Comparison of ENCODE assay signal across 9 cellular contexts in genomic region chr18:57915848-57916596, GRCh38.
A peak's percentile ranks its signal among the peaks of the same experiment; 100 is the strongest.
DNase-seq lines count a peak whose midpoint lies in the region; ATAC-seq and TF ChIP-seq lines count a peak whose summit lies in the region.
"Had no signal": no experiment of that assay in that cellular context is flagged by ENCODE, and none has a peak within 500 bp of the region (broad histone marks: within the 10 kb centered on the region; RNA-seq: fewer than 3 reads in every experiment).

No MANE protein-coding gene starts in this region.

- H4K20me1 ChIP-seq in SK-N-SH (ENCODE audit: insufficient read depth) = no peaks in the 10 kb centered on the region

- H3K4me2 ChIP-seq in SK-N-SH = no peak overlapping the region; the same call in 1 of the 2 replicates

- no peaks in the 10 kb centered on the region for H3K9me3 Mint-ChIP-seq in activated naive CD4-positive, alpha-beta T cell treated with anti-CD3 and anti-CD28 coated beads, Interleukin-2, amount 10 ng/mL, durations not matched to agents 7 days and 5 days
- no peaks in the 10 kb centered on the region for H3K9me3 Mint-ChIP-seq in naive thymus-derived CD8-positive, alpha-beta T cell

- no peak for ATAC-seq in naive thymus-derived CD8-positive, alpha-beta T cell
- ATAC-seq: HCT116 had no signal

- H2AFZ ChIP-seq in SK-N-SH (ENCODE audit: low read depth) = peak overlapping the region; percentile 29; the same call in 1 of the 2 replicates

- H3K4me3 Mint-ChIP-seq in activated naive CD4-positive, alpha-beta T cell treated with anti-CD3 and anti-CD28 coated beads, Interleukin-2, amount 10 ng/mL, durations not matched to agents 7 days and 5 days = no peak overlapping the region
- no peak overlapping the region for H3K4me3 Mint-ChIP-seq in naive thymus-derived CD8-positive, alpha-beta T cell

- H3K9me3 ChIP-seq in SK-N-SH = no peaks in the 10 kb centered on the region
- H3K9me3 ChIP-seq in stomach smooth muscle (ENCODE audit: control insufficient read depth in 2 of 2, low read length in 2 of 2) = no peaks in the 10 kb centered on the region
- H3K9me3 ChIP-seq in ascending aorta = no peaks in the 10 kb centered on the region

- H3K27me3 ChIP-seq in SK-N-SH (ENCODE audit: insufficient read depth) = no peaks in the 10 kb centered on the region
- no peaks in the 10 kb centered on the region for H3K27me3 ChIP-seq in stomach smooth muscle (ENCODE audit: control insufficient read depth in 1 of 2, insufficient read depth in 2 of 2, low read length in 2 of 2)
- H3K27me3 ChIP-seq in ascending aorta = no peaks in the 10 kb centered on the region

- H3K4me1 Mint-ChIP-seq in activated naive CD4-positive, alpha-beta T cell treated with anti-CD3 and anti-CD28 coated beads, Interleukin-2, amount 10 ng/mL, durations not matched to agents 7 days and 5 days = peaks cover 16% of the 10 kb centered on the region
- H3K4me1 Mint-ChIP-seq in naive thymus-derived CD8-positive, alpha-beta T cell = peaks cover 4 to 14% (median 11%) of the 10 kb centered on the region in 4 donors

- H3F3A ChIP-seq in SK-N-SH (replicated peaks; ENCODE audit: insufficient read depth) = no peaks in the 10 kb centered on the region

- H3K9ac ChIP-seq in SK-N-SH (no peak overlapping the region), stomach smooth muscle (ENCODE audit: low read length in 2 of 2) (no peak overlapping the region)

- H3K27ac Mint-ChIP-seq in activated naive CD4-positive, alpha-beta T cell treated with anti-CD3 and anti-CD28 coated beads, Interleukin-2, amount 10 ng/mL, durations not matched to agents 7 days and 5 days = peak overlapping the region; percentile 75
- peak overlapping the region in 2 of 10 donors; percentile 60 to 78 for H3K27ac Mint-ChIP-seq in naive thymus-derived CD8-positive, alpha-beta T cell

- peaks cover 11 to 13% of the 10 kb centered on the region in 2 experiments; a peak in 3 of 4 replicates for H3K4me1 ChIP-seq in SK-N-SH (ENCODE audit: control insufficient read depth in 1 of 2, insufficient read depth in 2 of 2, low read depth in 1 of 2, low read length in 1 of 2)
- peaks cover 6% of the 10 kb centered on the region for H3K4me1 ChIP-seq in stomach smooth muscle (ENCODE audit: control insufficient read depth, insufficient read depth, low read length)
- H3K4me1 ChIP-seq in ascending aorta = no peaks in the 10 kb centered on the region

- WGBS in SK-N-SH (ENCODE audit: low lambda C conversion rate) = 75% methylated on average over 5 of the region's 5 CpGs

- POLR2A ChIA-PET in SK-N-SH (lab: Yijun Ruan, JAX) = interaction anchor here (1.0 kb wide), 1 partner anchor 12 kb away, joined by 3 read pairs; no protein-coding TSS in a partner anchor
- POLR2A ChIA-PET in naive thymus-derived CD8-positive, alpha-beta T cell (lab: Charles Lee) = no interaction called here

- CTCF ChIA-PET in activated naive CD4-positive, alpha-beta T cell treated with anti-CD3 and anti-CD28 coated beads, Interleukin-2, amount 10 ng/mL, durations not matched to agents 7 days and 5 days (lab: Charles Lee) = interaction anchor here (1.6 kb wide), 1 partner anchor 9 kb away, joined by 3 read pairs; no protein-coding TSS in a partner anchor
- CTCF ChIA-PET in SK-N-SH (lab: Yijun Ruan, JAX) = interaction anchor here (0.7 to 2.3 kb wide), 3 partner anchors 10 to 206 kb away, joined by 3 to 11 read pairs (median 3); no protein-coding TSS in a partner anchor

- peak; percentile 49 for DNase-seq in activated naive CD4-positive, alpha-beta T cell treated with anti-CD3 and anti-CD28 coated beads, Interleukin-2, amount 10 ng/mL, durations not matched to agents 7 days and 5 days
- no peak for DNase-seq in activated naive CD4-positive, alpha-beta T cell treated with Interleukin-2 at 50 U/mL for 16 hours
- DNase-seq in SK-N-SH (peak; percentile 52), head of caudate nucleus (peak; percentile 34 to 91 (median 78)), ascending aorta (ENCODE audit: low spot score in 2 of 2) (no peak)
- no peak for DNase-seq in naive thymus-derived CD8-positive, alpha-beta T cell
- no peak for DNase-seq in stimulated activated CD4-positive, alpha-beta T cell treated with anti-CD3 and anti-CD28 coated beads, Interleukin-1b, Interleukin-23, amount 100 ng/mL, for 48 hours

- no peaks in the 10 kb centered on the region for H3K36me3 Mint-ChIP-seq in activated naive CD4-positive, alpha-beta T cell treated with anti-CD3 and anti-CD28 coated beads, Interleukin-2, amount 10 ng/mL, durations not matched to agents 7 days and 5 days
- H3K36me3 Mint-ChIP-seq in naive thymus-derived CD8-positive, alpha-beta T cell = no peaks in the 10 kb centered on the region

- no peaks in the 10 kb centered on the region for H3K36me3 ChIP-seq in SK-N-SH (replicated peaks in 1 of 2; ENCODE audit: control insufficient read depth in 1 of 2, insufficient read depth in 2 of 2, low read length in 1 of 2)
- H3K36me3 ChIP-seq in stomach smooth muscle (ENCODE audit: control insufficient read depth in 2 of 2, insufficient read depth in 2 of 2, low read length in 2 of 2) = no peaks in the 10 kb centered on the region
- H3K36me3 ChIP-seq in ascending aorta = no peaks in the 10 kb centered on the region

- H3K27ac ChIP-seq in SK-N-SH (ENCODE audit: low read depth in 2 of 2, low read length in 1 of 2) (peak overlapping the region in 1 of 2 experiments; percentile 51; a peak in 1 of 4 replicates), stomach smooth muscle (ENCODE audit: low read length) (peak overlapping the region; percentile 11), ascending aorta (no peak overlapping the region)

- no peaks in the 10 kb centered on the region for H3K79me2 ChIP-seq in SK-N-SH (ENCODE audit: insufficient read depth)

- TF ChIP-seq RAD21 in SK-N-SH (IDR thresholded peaks at IDR 0.05; ENCODE audit: low read length) = no peak

- no peak overlapping the region for H3K4me3 ChIP-seq in SK-N-SH (ENCODE audit: low read depth in 2 of 2, low read length in 1 of 2)
- H3K4me3 ChIP-seq in stomach smooth muscle (ENCODE audit: low read length in 2 of 2) = no peak overlapping the region
- H3K4me3 ChIP-seq in ascending aorta = no peak overlapping the region

- no peaks in the 10 kb centered on the region for H3K9me2 ChIP-seq in SK-N-SH

- intact Hi-C loops in head of caudate nucleus (cut with DNase I) = no loop called here
- intact Hi-C loops in ascending aorta (cut with DNase I) = no loop called here

- TF ChIP-seq CTCF in SK-N-SH (IDR thresholded peaks at IDR 0.05) = no peak
- TF ChIP-seq CTCF in ascending aorta (IDR thresholded peaks at IDR 0.05) = no peak

- H3K27me3 Mint-ChIP-seq in activated naive CD4-positive, alpha-beta T cell treated with anti-CD3 and anti-CD28 coated beads, Interleukin-2, amount 10 ng/mL, durations not matched to agents 7 days and 5 days = peaks cover 21% of the 10 kb centered on the region
- H3K27me3 Mint-ChIP-seq in naive thymus-derived CD8-positive, alpha-beta T cell = peaks cover 0 to 3% (median 3%) of the 10 kb centered on the region in 5 donors

- peak in 1 of 2 experiments; percentile 48; a peak in 1 of 4 replicates for TF ChIP-seq EP300 in SK-N-SH (IDR thresholded peaks at IDR 0.05; ENCODE audit: borderline replicate concordance in 1 of 2, low read depth in 1 of 2, low read length in 1 of 2)

TF ChIP-seq in SK-N-SH, 30 proteins besides CTCF, POLR2A, EP300 and RAD21:
- no peak for TF ChIP-seq MEF2A (IDR thresholded peaks at IDR 0.05; ENCODE audit: borderline replicate concordance, low read depth)
- TF ChIP-seq GATA2 (CRISPR knock-in tag; IDR thresholded peaks at IDR 0.05) = peak; percentile 30; the same call in 1 of the 2 replicates
- TF ChIP-seq EZH2phosphoT487 (IDR thresholded peaks at IDR 0.05; ENCODE audit: borderline replicate concordance, low read depth) = no peak
- TF ChIP-seq MXI1 (IDR thresholded peaks at IDR 0.05; ENCODE audit: low read depth, low read length) = peak; percentile 59; the same call in 1 of the 2 replicates

Comparison
In these comparisons a context has a peak if more than half of its experiments do, and no peak if none do; other contexts are left out.
1. DNase-seq: peak in activated naive CD4-positive, alpha-beta T cell treated with anti-CD3 and anti-CD28 coated beads, Interleukin-2, amount 10 ng/mL, durations not matched to agents 7 days and 5 days (single experiment), SK-N-SH (single experiment) and head of caudate nucleus (42 of 42); none in activated naive CD4-positive, alpha-beta T cell treated with Interleukin-2 at 50 U/mL for 16 hours (single experiment), naive thymus-derived CD8-positive, alpha-beta T cell (0 of 10), ascending aorta (0 of 2) and stimulated activated CD4-positive, alpha-beta T cell treated with anti-CD3 and anti-CD28 coated beads, Interleukin-1b, Interleukin-23, amount 100 ng/mL, for 48 hours (single experiment).